In the genomic region with DNA sequence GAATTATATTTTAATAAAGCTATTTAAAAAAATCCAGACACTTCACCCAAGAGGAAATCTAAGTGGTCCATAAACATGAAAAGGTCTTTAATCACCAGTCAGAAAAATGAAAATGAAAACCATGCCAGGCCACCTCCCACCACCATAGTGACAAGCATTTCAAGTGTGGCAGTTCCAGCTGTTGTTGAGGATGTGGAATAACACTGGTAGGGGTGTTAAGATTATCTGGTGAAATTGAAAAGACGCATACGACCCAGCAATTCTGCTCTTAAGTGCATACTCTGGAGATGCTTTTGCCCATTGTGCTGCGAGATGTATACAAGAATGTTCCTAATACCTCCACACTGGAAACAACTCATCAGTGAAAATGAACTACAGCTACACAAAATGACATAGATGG, we compare ENCODE assay signal across 1 cellular context.
TF ChIP-seq lines count a peak whose summit lies in the region.

No MANE protein-coding gene starts in this region.

TF ChIP-seq in GM23338, 12 proteins besides CTCF, POLR2A, EP300 and RAD21 (continued from another document):
- TF ChIP-seq, protein P1, sequence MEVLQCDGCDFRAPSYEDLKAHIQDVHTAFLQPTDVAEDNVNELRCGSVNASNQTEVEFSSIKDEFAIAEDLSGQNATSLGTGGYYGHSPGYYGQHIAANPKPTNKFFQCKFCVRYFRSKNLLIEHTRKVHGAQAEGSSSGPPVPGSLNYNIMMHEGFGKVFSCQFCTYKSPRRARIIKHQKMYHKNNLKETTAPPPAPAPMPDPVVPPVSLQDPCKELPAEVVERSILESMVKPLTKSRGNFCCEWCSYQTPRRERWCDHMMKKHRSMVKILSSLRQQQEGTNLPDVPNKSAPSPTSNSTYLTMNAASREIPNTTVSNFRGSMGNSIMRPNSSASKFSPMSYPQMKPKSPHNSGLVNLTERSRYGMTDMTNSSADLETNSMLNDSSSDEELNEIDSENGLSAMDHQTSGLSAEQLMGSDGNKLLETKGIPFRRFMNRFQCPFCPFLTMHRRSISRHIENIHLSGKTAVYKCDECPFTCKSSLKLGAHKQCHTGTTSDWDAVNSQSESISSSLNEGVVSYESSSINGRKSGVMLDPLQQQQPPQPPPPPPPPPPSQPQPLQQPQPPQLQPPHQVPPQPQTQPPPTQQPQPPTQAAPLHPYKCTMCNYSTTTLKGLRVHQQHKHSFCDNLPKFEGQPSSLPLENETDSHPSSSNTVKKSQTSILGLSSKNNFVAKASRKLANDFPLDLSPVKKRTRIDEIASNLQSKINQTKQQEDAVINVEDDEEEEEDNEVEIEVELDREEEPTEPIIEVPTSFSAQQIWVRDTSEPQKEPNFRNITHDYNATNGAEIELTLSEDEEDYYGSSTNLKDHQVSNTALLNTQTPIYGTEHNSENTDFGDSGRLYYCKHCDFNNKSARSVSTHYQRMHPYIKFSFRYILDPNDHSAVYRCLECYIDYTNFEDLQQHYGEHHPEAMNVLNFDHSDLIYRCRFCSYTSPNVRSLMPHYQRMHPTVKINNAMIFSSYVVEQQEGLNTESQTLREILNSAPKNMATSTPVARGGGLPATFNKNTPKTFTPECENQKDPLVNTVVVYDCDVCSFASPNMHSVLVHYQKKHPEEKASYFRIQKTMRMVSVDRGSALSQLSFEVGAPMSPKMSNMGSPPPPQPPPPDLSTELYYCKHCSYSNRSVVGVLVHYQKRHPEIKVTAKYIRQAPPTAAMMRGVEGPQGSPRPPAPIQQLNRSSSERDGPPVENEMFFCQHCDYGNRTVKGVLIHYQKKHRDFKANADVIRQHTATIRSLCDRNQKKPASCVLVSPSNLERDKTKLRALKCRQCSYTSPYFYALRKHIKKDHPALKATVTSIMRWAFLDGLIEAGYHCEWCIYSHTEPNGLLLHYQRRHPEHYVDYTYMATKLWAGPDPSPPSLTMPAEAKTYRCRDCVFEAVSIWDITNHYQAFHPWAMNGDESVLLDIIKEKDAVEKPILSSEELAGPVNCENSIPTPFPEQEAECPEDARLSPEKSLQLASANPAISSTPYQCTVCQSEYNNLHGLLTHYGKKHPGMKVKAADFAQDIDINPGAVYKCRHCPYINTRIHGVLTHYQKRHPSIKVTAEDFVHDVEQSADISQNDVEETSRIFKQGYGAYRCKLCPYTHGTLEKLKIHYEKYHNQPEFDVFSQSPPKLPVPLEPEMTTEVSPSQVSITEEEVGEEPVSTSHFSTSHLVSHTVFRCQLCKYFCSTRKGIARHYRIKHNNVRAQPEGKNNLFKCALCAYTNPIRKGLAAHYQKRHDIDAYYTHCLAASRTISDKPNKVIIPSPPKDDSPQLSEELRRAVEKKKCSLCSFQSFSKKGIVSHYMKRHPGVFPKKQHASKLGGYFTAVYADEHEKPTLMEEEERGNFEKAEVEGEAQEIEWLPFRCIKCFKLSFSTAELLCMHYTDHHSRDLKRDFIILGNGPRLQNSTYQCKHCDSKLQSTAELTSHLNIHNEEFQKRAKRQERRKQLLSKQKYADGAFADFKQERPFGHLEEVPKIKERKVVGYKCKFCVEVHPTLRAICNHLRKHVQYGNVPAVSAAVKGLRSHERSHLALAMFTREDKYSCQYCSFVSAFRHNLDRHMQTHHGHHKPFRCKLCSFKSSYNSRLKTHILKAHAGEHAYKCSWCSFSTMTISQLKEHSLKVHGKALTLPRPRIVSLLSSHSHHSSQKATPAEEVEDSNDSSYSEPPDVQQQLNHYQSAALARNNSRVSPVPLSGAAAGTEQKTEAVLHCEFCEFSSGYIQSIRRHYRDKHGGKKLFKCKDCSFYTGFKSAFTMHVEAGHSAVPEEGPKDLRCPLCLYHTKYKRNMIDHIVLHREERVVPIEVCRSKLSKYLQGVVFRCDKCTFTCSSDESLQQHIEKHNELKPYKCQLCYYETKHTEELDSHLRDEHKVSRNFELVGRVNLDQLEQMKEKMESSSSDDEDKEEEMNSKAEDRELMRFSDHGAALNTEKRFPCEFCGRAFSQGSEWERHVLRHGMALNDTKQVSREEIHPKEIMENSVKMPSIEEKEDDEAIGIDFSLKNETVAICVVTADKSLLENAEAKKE (CRISPR knock-in tag; IDR thresholded peaks at IDR 0.05): no peak
- TF ChIP-seq NANOG (IDR thresholded peaks at IDR 0.05; ENCODE audit: borderline replicate concordance): no peak
- no peak for TF ChIP-seq ZNF331 (CRISPR knock-in tag; IDR thresholded peaks at IDR 0.05; ENCODE audit: low read depth)
- TF ChIP-seq, protein P2, sequence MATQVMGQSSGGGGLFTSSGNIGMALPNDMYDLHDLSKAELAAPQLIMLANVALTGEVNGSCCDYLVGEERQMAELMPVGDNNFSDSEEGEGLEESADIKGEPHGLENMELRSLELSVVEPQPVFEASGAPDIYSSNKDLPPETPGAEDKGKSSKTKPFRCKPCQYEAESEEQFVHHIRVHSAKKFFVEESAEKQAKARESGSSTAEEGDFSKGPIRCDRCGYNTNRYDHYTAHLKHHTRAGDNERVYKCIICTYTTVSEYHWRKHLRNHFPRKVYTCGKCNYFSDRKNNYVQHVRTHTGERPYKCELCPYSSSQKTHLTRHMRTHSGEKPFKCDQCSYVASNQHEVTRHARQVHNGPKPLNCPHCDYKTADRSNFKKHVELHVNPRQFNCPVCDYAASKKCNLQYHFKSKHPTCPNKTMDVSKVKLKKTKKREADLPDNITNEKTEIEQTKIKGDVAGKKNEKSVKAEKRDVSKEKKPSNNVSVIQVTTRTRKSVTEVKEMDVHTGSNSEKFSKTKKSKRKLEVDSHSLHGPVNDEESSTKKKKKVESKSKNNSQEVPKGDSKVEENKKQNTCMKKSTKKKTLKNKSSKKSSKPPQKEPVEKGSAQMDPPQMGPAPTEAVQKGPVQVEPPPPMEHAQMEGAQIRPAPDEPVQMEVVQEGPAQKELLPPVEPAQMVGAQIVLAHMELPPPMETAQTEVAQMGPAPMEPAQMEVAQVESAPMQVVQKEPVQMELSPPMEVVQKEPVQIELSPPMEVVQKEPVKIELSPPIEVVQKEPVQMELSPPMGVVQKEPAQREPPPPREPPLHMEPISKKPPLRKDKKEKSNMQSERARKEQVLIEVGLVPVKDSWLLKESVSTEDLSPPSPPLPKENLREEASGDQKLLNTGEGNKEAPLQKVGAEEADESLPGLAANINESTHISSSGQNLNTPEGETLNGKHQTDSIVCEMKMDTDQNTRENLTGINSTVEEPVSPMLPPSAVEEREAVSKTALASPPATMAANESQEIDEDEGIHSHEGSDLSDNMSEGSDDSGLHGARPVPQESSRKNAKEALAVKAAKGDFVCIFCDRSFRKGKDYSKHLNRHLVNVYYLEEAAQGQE (IDR thresholded peaks at IDR 0.05; ENCODE audit: unreplicated experiment): no peak
- no peak for TF ChIP-seq EZH2phosphoT487 (IDR thresholded peaks at IDR 0.05; ENCODE audit: unreplicated experiment)
- no peak for TF ChIP-seq STAT1 (IDR thresholded peaks at IDR 0.05; ENCODE audit: unreplicated experiment)
- TF ChIP-seq ZNF114 (CRISPR knock-in tag; IDR thresholded peaks at IDR 0.05): no peak
- TF ChIP-seq CREB1 (CRISPR knock-in tag; IDR thresholded peaks at IDR 0.05; ENCODE audit: low read depth): no peak
